In genomic region chr3:116299646-116300081, GRCh38 we compare ENCODE assay signal across 14 cellular contexts.
DNase-seq lines count a peak whose midpoint lies in the region; ATAC-seq lines count a peak whose summit lies in the region.
"Had no signal": no experiment of that assay in that cellular context is flagged by ENCODE, and none has a peak within 500 bp of the region (broad histone marks: within the 10 kb centered on the region; RNA-seq: fewer than 3 reads in every experiment).

No MANE protein-coding gene starts in this region.

- DNase-seq in SK-N-DZ (ENCODE audit: low spot score) (peak; percentile 33), iris pigment epithelial cell (ENCODE audit: low read depth) (peak; percentile 3), putamen (ENCODE audit: low spot score) (no peak), OCI-M2 (lab: John Stamatoyannopoulos, UW; ENCODE audit: unreplicated experiment) (no peak)
- DNase-seq: GDM1, H9, NCI-H1105 treated with DMSO at 0.1 percent for 48 hours, NCI-H2227 treated with DMSO at 0.1 percent for 48 hours had no signal

- ATAC-seq in GM18520 (IDR thresholded peaks at IDR 0.05; ENCODE audit: unreplicated experiment) (peak; percentile 40), HG02884 (IDR thresholded peaks at IDR 0.05; ENCODE audit: unreplicated experiment) (peak; percentile 78), HG03196 (IDR thresholded peaks at IDR 0.05; ENCODE audit: unreplicated experiment) (no peak), GM18517 (IDR thresholded peaks at IDR 0.05; ENCODE audit: unreplicated experiment) (no peak)
- ATAC-seq: Panc1, sciatic nerve had no signal

Comparison
In these comparisons a context has a peak if more than half of its experiments do, and no peak if none do; other contexts are left out.
1. ATAC-seq: peak in GM18520 (single experiment) and HG02884 (single experiment); none in HG03196 (single experiment) and GM18517 (single experiment).
2. DNase-seq: peak in SK-N-DZ (single experiment) and iris pigment epithelial cell (single experiment); none in putamen (single experiment) and OCI-M2 (single experiment).